Comparison of ENCODE assay signal across 8 cellular contexts in the genomic region with DNA sequence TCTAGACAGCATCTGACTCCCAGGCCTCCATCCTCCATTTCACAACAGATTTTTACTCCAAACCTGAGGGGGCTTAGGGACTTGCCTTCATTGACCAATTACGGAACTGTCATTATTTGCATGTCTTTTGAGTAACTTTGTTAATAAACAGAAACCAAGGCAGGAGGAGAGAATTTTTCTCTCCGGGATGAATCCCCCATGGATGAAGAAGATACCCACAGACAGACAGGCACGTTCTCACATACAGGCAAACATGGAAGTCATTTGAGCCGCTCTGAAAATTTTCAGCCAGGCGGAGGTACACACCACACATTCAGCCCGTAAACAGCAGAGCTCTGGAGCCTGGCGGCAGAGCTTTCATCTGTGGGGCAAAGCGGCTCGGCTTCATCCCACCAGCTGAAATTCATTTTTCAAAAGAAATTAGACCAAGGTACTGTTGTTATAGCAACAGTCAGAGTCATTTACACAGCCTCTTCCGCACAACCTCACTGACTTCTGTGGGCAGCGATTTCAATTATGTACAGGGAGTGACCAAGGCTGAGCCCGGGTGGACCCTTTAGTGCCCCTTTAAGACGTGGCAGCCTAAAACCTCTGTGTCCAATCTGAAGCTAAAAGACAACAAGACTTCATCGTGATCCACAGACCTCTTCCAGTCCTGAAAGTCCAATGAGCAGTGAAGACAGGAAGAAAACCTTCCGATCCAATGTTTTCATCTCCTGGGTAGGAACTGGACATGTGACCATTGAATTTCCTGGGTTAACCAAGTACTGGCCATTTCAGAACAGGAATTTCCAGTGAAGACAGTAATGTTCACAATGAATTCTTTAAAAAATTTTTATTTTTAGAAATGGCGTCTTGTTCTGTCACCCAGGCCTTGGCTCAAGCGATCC.
A peak's percentile ranks its signal among the peaks of the same experiment; 100 is the strongest.
DNase-seq lines count a peak whose midpoint lies in the region; ATAC-seq, FAIRE-seq and TF ChIP-seq lines count a peak whose summit lies in the region.

No MANE protein-coding gene starts in this region.

- H4K20me1 ChIP-seq in keratinocyte (ENCODE audit: control insufficient read depth, extremely low read depth, insufficient read depth, low read length), result no peaks in the 10 kb centered on the region

- H3K4me3 ChIP-seq in keratinocyte (ENCODE audit: control insufficient read depth in 2 of 3, extremely low read depth in 1 of 3, insufficient read depth in 2 of 3, low read depth in 1 of 3, low read length in 3 of 3) (no peak overlapping the region), skeletal muscle cell (ENCODE audit: low read depth, low read length) (peak overlapping the region; percentile 21)

- no peak for TF ChIP-seq CTCF in VCaP (conservative IDR thresholded peaks at IDR 0.05)
- no peak for TF ChIP-seq CTCF in keratinocyte (optimal IDR thresholded peaks at IDR 0.05 in 1 of 3, IDR thresholded peaks at IDR 0.05 in 1 of 3, conservative IDR thresholded peaks at IDR 0.05 in 1 of 3; ENCODE audit: extremely low read depth in 1 of 3, insufficient read depth in 2 of 3, low read length in 3 of 3)

- DNase-seq in GM03348 (ENCODE audit: low spot score), result peak; percentile 26
- no peak for DNase-seq in keratinocyte (ENCODE audit: low read depth, low spot score)
- no peak for DNase-seq in skeletal muscle cell (ENCODE audit: low read depth)
- DNase-seq in effector CD4-positive, alpha-beta T cell, result no peak
- DNase-seq in foreskin melanocyte, result no peak

- H3K9me1 ChIP-seq in keratinocyte (ENCODE audit: control insufficient read depth, extremely low read depth, insufficient read depth, low read length), result no peaks in the 10 kb centered on the region

- no peaks in the 10 kb centered on the region for H3K27me3 ChIP-seq in keratinocyte (ENCODE audit: control insufficient read depth, extremely low read depth, insufficient read depth, low read length)

- H3K9me3 ChIP-seq in keratinocyte (ENCODE audit: control insufficient read depth, low read depth, low read length), result no peaks in the 10 kb centered on the region

- peak overlapping the region; percentile 76 for H3K4me2 ChIP-seq in keratinocyte (ENCODE audit: control insufficient read depth, extremely low read depth, insufficient read depth, low read depth, low read length)

- peak overlapping the region; percentile 12 for H2AFZ ChIP-seq in keratinocyte (ENCODE audit: control insufficient read depth, low read length)

- H3K79me2 ChIP-seq in keratinocyte (ENCODE audit: control insufficient read depth, insufficient read depth, low read length), result no peaks in the 10 kb centered on the region

- H3K36me3 ChIP-seq in keratinocyte (ENCODE audit: control insufficient read depth in 2 of 2, extremely low read depth in 1 of 2, insufficient read depth in 2 of 2, low read length in 2 of 2), result no peaks in the 10 kb centered on the region

- dilution Hi-C loops in keratinocyte (cut with MboI; ENCODE audit: extremely low pct_ligation_motif_present, low sequenced_read_pairs), result no loop called here

- no peak overlapping the region for H3K9ac ChIP-seq in keratinocyte (ENCODE audit: control insufficient read depth, extremely low read depth, insufficient read depth, low read length)

- H3K27ac ChIP-seq in VCaP, result peak overlapping the region; percentile 98
- no peak overlapping the region for H3K27ac ChIP-seq in keratinocyte (ENCODE audit: control insufficient read depth, insufficient read depth, low read length)

- no peak for FAIRE-seq in keratinocyte (lab: Jason Lieb, UNC)

- H3K4me1 ChIP-seq in keratinocyte (ENCODE audit: control insufficient read depth, extremely low read depth, insufficient read depth, low read length), result peaks cover 18% of the 10 kb centered on the region

- ATAC-seq in HG03521 (IDR thresholded peaks at IDR 0.05; ENCODE audit: unreplicated experiment), result no peak
- no peak for ATAC-seq in HG03565 (IDR thresholded peaks at IDR 0.05; ENCODE audit: unreplicated experiment)
